Comparison of ENCODE assay signal across 1 cellular context in genomic region chr20:57130160-57130772, GRCh38.
TF ChIP-seq lines count a peak whose summit lies in the region.

No MANE protein-coding gene starts in this region.

TF ChIP-seq in HepG2, 621 proteins besides CTCF, POLR2A, EP300 and RAD21 (continued from another document and continues in another):
- TF ChIP-seq THAP9 (CRISPR knock-in tag; IDR thresholded peaks at IDR 0.05; ENCODE audit: borderline replicate concordance) (no peak; the same call in 1 of the 2 replicates), NPAS2 (CRISPR knock-in tag; IDR thresholded peaks at IDR 0.05; ENCODE audit: borderline replicate concordance) (no peak), ZNF441 (CRISPR knock-in tag; IDR thresholded peaks at IDR 0.05; ENCODE audit: borderline replicate concordance) (peak; percentile 86; the same call in 1 of the 2 replicates), FOSL1 (CRISPR knock-in tag; IDR thresholded peaks at IDR 0.05; ENCODE audit: borderline replicate concordance) (no peak), ZNF20 (CRISPR knock-in tag; IDR thresholded peaks at IDR 0.05) (no peak), GATAD1 (CRISPR knock-in tag; IDR thresholded peaks at IDR 0.05) (0 out of 2 replicates have a peak, but pooled peaks have one; percentile 58), ZNF337 (CRISPR knock-in tag; IDR thresholded peaks at IDR 0.05; ENCODE audit: borderline replicate concordance, low read depth) (no peak), ZNF800 (CRISPR knock-in tag; IDR thresholded peaks at IDR 0.05) (no peak), MED1 (CRISPR knock-in tag; IDR thresholded peaks at IDR 0.05) (peak; percentile 86), ZNF547 (CRISPR knock-in tag; IDR thresholded peaks at IDR 0.05) (0 out of 2 replicates have a peak, but pooled peaks have one; percentile 74), FIP1L1 (IDR thresholded peaks at IDR 0.05; ENCODE audit: borderline replicate concordance, insufficient read depth, low read depth, low read length) (no peak), ZNF7 (CRISPR knock-in tag; IDR thresholded peaks at IDR 0.05) (no peak; the same call in 1 of the 2 replicates), RXRA (CRISPR knock-in tag; IDR thresholded peaks at IDR 0.05) (peak; percentile 62; the same call in 1 of the 2 replicates), HDAC2 (CRISPR knock-in tag; IDR thresholded peaks at IDR 0.05) (peak; percentile 90), ZNF691 (CRISPR knock-in tag; IDR thresholded peaks at IDR 0.05; ENCODE audit: borderline replicate concordance, low read depth) (no peak), KMT2A (CRISPR knock-in tag; IDR thresholded peaks at IDR 0.05) (no peak; the same call in 1 of the 2 replicates), ZNF549 (CRISPR knock-in tag; IDR thresholded peaks at IDR 0.05) (no peak), ZNF205 (CRISPR knock-in tag; IDR thresholded peaks at IDR 0.05) (peak; percentile 71; the same call in 1 of the 2 replicates), MAFG (CRISPR knock-in tag; IDR thresholded peaks at IDR 0.05) (peak; percentile 86), KDM1A (CRISPR knock-in tag; IDR thresholded peaks at IDR 0.05) (peak; percentile 60; the same call in 1 of the 2 replicates), HMGA1 (CRISPR knock-in tag; conservative IDR thresholded peaks at IDR 0.05) (no peak), SP2 (CRISPR knock-in tag; IDR thresholded peaks at IDR 0.05) (0 out of 2 replicates have a peak, but pooled peaks have one; percentile 25), MEIS2 (CRISPR knock-in tag; IDR thresholded peaks at IDR 0.05) (peak; percentile 67; the same call in 1 of the 2 replicates), ZNF296 (CRISPR knock-in tag; conservative IDR thresholded peaks at IDR 0.05) (no peak), ZBTB21 (CRISPR knock-in tag; IDR thresholded peaks at IDR 0.05) (peak; percentile 73; the same call in 1 of the 2 replicates), U2AF1 (optimal IDR thresholded peaks at IDR 0.05; ENCODE audit: low read depth, low read length) (no peak), SMAD1 (CRISPR knock-in tag; IDR thresholded peaks at IDR 0.05; ENCODE audit: borderline replicate concordance, low read depth) (peak; percentile 76; the same call in 1 of the 2 replicates), NFE2 (CRISPR knock-in tag; IDR thresholded peaks at IDR 0.05) (no peak), SP1 (IDR thresholded peaks at IDR 0.05) (no peak), SP1 (CRISPR knock-in tag; IDR thresholded peaks at IDR 0.05) (no peak), ZNF234 (CRISPR knock-in tag; conservative IDR thresholded peaks at IDR 0.05) (0 out of 2 replicates have a peak, but pooled peaks have one; percentile 64), HNRNPH1 (optimal IDR thresholded peaks at IDR 0.05; ENCODE audit: low read depth, low read length) (no peak), CBX2 (IDR thresholded peaks at IDR 0.05; ENCODE audit: low read depth, low read length) (no peak), CBX2 (CRISPR knock-in tag; IDR thresholded peaks at IDR 0.05; ENCODE audit: low read depth) (no peak), NCOA2 (CRISPR knock-in tag; IDR thresholded peaks at IDR 0.05) (peak; percentile 84), ATF4 (CRISPR knock-in tag; IDR thresholded peaks at IDR 0.05) (peak in 1 of 2 experiments; percentile 97; a peak in 2 of 4 replicates), ZFP82 (CRISPR knock-in tag; IDR thresholded peaks at IDR 0.05; ENCODE audit: borderline replicate concordance) (peak; percentile 18; the same call in 1 of the 2 replicates), ELF1 (CRISPR knock-in tag; IDR thresholded peaks at IDR 0.05) (peak; percentile 54), ELF4 (CRISPR knock-in tag; IDR thresholded peaks at IDR 0.05; ENCODE audit: borderline replicate concordance) (0 out of 2 replicates have a peak, but pooled peaks have one; percentile 43)
- TF ChIP-seq, protein P1, sequence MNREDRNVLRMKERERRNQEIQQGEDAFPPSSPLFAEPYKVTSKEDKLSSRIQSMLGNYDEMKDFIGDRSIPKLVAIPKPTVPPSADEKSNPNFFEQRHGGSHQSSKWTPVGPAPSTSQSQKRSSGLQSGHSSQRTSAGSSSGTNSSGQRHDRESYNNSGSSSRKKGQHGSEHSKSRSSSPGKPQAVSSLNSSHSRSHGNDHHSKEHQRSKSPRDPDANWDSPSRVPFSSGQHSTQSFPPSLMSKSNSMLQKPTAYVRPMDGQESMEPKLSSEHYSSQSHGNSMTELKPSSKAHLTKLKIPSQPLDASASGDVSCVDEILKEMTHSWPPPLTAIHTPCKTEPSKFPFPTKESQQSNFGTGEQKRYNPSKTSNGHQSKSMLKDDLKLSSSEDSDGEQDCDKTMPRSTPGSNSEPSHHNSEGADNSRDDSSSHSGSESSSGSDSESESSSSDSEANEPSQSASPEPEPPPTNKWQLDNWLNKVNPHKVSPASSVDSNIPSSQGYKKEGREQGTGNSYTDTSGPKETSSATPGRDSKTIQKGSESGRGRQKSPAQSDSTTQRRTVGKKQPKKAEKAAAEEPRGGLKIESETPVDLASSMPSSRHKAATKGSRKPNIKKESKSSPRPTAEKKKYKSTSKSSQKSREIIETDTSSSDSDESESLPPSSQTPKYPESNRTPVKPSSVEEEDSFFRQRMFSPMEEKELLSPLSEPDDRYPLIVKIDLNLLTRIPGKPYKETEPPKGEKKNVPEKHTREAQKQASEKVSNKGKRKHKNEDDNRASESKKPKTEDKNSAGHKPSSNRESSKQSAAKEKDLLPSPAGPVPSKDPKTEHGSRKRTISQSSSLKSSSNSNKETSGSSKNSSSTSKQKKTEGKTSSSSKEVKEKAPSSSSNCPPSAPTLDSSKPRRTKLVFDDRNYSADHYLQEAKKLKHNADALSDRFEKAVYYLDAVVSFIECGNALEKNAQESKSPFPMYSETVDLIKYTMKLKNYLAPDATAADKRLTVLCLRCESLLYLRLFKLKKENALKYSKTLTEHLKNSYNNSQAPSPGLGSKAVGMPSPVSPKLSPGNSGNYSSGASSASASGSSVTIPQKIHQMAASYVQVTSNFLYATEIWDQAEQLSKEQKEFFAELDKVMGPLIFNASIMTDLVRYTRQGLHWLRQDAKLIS (CRISPR knock-in tag; IDR thresholded peaks at IDR 0.05), result no peak
- TF ChIP-seq, protein P2, sequence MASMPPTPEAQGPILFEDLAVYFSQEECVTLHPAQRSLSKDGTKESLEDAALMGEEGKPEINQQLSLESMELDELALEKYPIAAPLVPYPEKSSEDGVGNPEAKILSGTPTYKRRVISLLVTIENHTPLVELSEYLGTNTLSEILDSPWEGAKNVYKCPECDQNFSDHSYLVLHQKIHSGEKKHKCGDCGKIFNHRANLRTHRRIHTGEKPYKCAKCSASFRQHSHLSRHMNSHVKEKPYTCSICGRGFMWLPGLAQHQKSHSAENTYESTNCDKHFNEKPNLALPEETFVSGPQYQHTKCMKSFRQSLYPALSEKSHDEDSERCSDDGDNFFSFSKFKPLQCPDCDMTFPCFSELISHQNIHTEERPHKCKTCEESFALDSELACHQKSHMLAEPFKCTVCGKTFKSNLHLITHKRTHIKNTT (CRISPR knock-in tag; IDR thresholded peaks at IDR 0.05), result no peak
- TF ChIP-seq, protein P3, sequence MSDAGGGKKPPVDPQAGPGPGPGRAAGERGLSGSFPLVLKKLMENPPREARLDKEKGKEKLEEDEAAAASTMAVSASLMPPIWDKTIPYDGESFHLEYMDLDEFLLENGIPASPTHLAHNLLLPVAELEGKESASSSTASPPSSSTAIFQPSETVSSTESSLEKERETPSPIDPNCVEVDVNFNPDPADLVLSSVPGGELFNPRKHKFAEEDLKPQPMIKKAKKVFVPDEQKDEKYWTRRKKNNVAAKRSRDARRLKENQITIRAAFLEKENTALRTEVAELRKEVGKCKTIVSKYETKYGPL (CRISPR knock-in tag; IDR thresholded peaks at IDR 0.05), result peak; percentile 99
- TF ChIP-seq, protein P4, sequence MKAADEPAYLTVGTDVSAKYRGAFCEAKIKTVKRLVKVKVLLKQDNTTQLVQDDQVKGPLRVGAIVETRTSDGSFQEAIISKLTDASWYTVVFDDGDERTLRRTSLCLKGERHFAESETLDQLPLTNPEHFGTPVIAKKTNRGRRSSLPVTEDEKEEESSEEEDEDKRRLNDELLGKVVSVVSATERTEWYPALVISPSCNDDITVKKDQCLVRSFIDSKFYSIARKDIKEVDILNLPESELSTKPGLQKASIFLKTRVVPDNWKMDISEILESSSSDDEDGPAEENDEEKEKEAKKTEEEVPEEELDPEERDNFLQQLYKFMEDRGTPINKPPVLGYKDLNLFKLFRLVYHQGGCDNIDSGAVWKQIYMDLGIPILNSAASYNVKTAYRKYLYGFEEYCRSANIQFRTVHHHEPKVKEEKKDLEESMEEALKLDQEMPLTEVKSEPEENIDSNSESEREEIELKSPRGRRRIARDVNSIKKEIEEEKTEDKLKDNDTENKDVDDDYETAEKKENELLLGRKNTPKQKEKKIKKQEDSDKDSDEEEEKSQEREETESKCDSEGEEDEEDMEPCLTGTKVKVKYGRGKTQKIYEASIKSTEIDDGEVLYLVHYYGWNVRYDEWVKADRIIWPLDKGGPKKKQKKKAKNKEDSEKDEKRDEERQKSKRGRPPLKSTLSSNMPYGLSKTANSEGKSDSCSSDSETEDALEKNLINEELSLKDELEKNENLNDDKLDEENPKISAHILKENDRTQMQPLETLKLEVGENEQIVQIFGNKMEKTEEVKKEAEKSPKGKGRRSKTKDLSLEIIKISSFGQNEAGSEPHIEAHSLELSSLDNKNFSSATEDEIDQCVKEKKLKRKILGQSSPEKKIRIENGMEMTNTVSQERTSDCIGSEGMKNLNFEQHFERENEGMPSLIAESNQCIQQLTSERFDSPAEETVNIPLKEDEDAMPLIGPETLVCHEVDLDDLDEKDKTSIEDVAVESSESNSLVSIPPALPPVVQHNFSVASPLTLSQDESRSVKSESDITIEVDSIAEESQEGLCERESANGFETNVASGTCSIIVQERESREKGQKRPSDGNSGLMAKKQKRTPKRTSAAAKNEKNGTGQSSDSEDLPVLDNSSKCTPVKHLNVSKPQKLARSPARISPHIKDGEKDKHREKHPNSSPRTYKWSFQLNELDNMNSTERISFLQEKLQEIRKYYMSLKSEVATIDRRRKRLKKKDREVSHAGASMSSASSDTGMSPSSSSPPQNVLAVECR (CRISPR knock-in tag; IDR thresholded peaks at IDR 0.05; ENCODE audit: borderline replicate concordance), result peak; percentile 56; the same call in 1 of the 2 replicates
- TF ChIP-seq, protein P5, sequence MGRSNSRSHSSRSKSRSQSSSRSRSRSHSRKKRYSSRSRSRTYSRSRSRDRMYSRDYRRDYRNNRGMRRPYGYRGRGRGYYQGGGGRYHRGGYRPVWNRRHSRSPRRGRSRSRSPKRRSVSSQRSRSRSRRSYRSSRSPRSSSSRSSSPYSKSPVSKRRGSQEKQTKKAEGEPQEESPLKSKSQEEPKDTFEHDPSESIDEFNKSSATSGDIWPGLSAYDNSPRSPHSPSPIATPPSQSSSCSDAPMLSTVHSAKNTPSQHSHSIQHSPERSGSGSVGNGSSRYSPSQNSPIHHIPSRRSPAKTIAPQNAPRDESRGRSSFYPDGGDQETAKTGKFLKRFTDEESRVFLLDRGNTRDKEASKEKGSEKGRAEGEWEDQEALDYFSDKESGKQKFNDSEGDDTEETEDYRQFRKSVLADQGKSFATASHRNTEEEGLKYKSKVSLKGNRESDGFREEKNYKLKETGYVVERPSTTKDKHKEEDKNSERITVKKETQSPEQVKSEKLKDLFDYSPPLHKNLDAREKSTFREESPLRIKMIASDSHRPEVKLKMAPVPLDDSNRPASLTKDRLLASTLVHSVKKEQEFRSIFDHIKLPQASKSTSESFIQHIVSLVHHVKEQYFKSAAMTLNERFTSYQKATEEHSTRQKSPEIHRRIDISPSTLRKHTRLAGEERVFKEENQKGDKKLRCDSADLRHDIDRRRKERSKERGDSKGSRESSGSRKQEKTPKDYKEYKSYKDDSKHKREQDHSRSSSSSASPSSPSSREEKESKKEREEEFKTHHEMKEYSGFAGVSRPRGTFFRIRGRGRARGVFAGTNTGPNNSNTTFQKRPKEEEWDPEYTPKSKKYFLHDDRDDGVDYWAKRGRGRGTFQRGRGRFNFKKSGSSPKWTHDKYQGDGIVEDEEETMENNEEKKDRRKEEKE (IDR thresholded peaks at IDR 0.05), result no peak
